ENCODE assay signal across 8 cellular contexts in genomic region chrX:53681661-53682060, GRCh38. TPM values are rescaled to one million over a fixed set of nuclear protein-coding genes. Genes with fewer than 3 reads are reported as not detected.
DNase-seq lines count a peak whose midpoint lies in the region; ATAC-seq and TF ChIP-seq lines count a peak whose summit lies in the region.

No MANE protein-coding gene starts in this region.

- peaks cover 37% of the 10 kb centered on the region for H3K4me1 Mint-ChIP-seq in activated naive CD4-positive, alpha-beta T cell treated with anti-CD3 and anti-CD28 coated beads for 36 hours (ENCODE audit: low read depth)

- no peaks in the 10 kb centered on the region for H3K9me3 Mint-ChIP-seq in activated naive CD4-positive, alpha-beta T cell treated with anti-CD3 and anti-CD28 coated beads for 36 hours

- no peak for ATAC-seq in Right ventricle myocardium inferior

- CTCF ChIA-PET in activated naive CD4-positive, alpha-beta T cell treated with anti-CD3 and anti-CD28 coated beads for 36 hours (lab: Charles Lee), result no interaction called here

- TF ChIP-seq CTCF in AG10803 (conservative IDR thresholded peaks at IDR 0.05; ENCODE audit: low read length), result no peak

- H3K27ac Mint-ChIP-seq in activated naive CD4-positive, alpha-beta T cell treated with anti-CD3 and anti-CD28 coated beads for 36 hours, result peak overlapping the region; percentile 94

- peaks cover 61% of the 10 kb centered on the region for H3K36me3 Mint-ChIP-seq in activated naive CD4-positive, alpha-beta T cell treated with anti-CD3 and anti-CD28 coated beads for 36 hours (ENCODE audit: low read depth)

- no peak overlapping the region for H3K27ac ChIP-seq in HUES6 (ENCODE audit: low read depth, low read length)
- no peak overlapping the region for H3K27ac ChIP-seq in iPS-20b (ENCODE audit: low read length)

- H3K4me3 ChIP-seq in AG10803 (ENCODE audit: low read length), result peak overlapping the region; percentile 78
- peak overlapping the region; percentile 84; the same call in 1 of the 2 replicates for H3K4me3 ChIP-seq in HUES6 (ENCODE audit: low read depth, low read length)
- H3K4me3 ChIP-seq in iPS-20b (ENCODE audit: low read length), result peak overlapping the region; percentile 91; the same call in 1 of the 2 replicates

- H3K4me3 Mint-ChIP-seq in activated naive CD4-positive, alpha-beta T cell treated with anti-CD3 and anti-CD28 coated beads for 36 hours, result peak overlapping the region; percentile 79

- H3K9ac ChIP-seq in HUES6 (ENCODE audit: low read length) (no peak overlapping the region), iPS-20b (ENCODE audit: low read depth, low read length) (0 out of 2 replicates have a peak overlapping the region, but pooled peaks have one; percentile 96)

- DNase-seq in AG10803 (ENCODE audit: low read depth), result no peak
- DNase-seq in activated naive CD4-positive, alpha-beta T cell treated with anti-CD3 and anti-CD28 coated beads for 36 hours, result peak; percentile 35
- DNase-seq in SIG-M5 treated with dmso at 0.1 percent for 504 hours (lab: John Stamatoyannopoulos, UW; ENCODE audit: unreplicated experiment), result no peak
- DNase-seq in hepatic stellate cell (ENCODE audit: low spot score), result no peak
- DNase-seq in Right ventricle myocardium inferior (ENCODE audit: missing footprints), result no peak
- no peak for DNase-seq in NCI-H748 treated with DMSO at 0.1 percent for 48 hours (lab: John Stamatoyannopoulos, UW)

- H3K4me1 ChIP-seq in HUES6 (ENCODE audit: control insufficient read depth, insufficient read depth, low read length) (no peaks in the 10 kb centered on the region), iPS-20b (ENCODE audit: insufficient read depth, low read length) (no peaks in the 10 kb centered on the region)

- H3K9me3 ChIP-seq in HUES6 (ENCODE audit: control insufficient read depth, insufficient read depth, low read depth, low read length) (no peaks in the 10 kb centered on the region; the same call in 1 of the 2 replicates), iPS-20b (ENCODE audit: insufficient read depth, low read depth, low read length) (no peaks in the 10 kb centered on the region)

- peaks cover 52% of the 10 kb centered on the region for H3K36me3 ChIP-seq in HUES6 (ENCODE audit: control insufficient read depth, insufficient read depth, low read length)
- peaks cover 54% of the 10 kb centered on the region for H3K36me3 ChIP-seq in iPS-20b (ENCODE audit: insufficient read depth, low read depth, low read length)

- intact Hi-C loops in activated naive CD4-positive, alpha-beta T cell treated with anti-CD3 and anti-CD28 coated beads for 36 hours (cut with micrococcal nuclease), result loop anchor here (5.0 kb wide), 1 partner anchor 1481 kb away; no protein-coding TSS in a partner anchor
- intact Hi-C loops in Right ventricle myocardium inferior (cut with DNase I), result loop anchor here (10.0 kb wide), 1 partner anchor 363 kb away; the partner anchor contains the start of gene PHF8

- H3K27me3 Mint-ChIP-seq in activated naive CD4-positive, alpha-beta T cell treated with anti-CD3 and anti-CD28 coated beads for 36 hours (ENCODE audit: low read depth), result no peaks in the 10 kb centered on the region

- H3K27me3 ChIP-seq in HUES6 (ENCODE audit: control insufficient read depth, insufficient read depth, low read length), result no peaks in the 10 kb centered on the region
- H3K27me3 ChIP-seq in iPS-20b (ENCODE audit: insufficient read depth, low read length), result no peaks in the 10 kb centered on the region

RNA-seq across cellular contexts. Expression of gene HUWE1, which starts 4.9 kb away (rescaled TPM):
- total RNA-seq in activated naive CD4-positive, alpha-beta T cell treated with anti-CD3 and anti-CD28 coated beads for 36 hours, result 100 to 1,000 TPM; 596 to 603 TPM
- total RNA-seq in Right ventricle myocardium inferior, result 107 TPM
